Comparison of ENCODE assay signal across 8 cellular contexts in the genomic region with DNA sequence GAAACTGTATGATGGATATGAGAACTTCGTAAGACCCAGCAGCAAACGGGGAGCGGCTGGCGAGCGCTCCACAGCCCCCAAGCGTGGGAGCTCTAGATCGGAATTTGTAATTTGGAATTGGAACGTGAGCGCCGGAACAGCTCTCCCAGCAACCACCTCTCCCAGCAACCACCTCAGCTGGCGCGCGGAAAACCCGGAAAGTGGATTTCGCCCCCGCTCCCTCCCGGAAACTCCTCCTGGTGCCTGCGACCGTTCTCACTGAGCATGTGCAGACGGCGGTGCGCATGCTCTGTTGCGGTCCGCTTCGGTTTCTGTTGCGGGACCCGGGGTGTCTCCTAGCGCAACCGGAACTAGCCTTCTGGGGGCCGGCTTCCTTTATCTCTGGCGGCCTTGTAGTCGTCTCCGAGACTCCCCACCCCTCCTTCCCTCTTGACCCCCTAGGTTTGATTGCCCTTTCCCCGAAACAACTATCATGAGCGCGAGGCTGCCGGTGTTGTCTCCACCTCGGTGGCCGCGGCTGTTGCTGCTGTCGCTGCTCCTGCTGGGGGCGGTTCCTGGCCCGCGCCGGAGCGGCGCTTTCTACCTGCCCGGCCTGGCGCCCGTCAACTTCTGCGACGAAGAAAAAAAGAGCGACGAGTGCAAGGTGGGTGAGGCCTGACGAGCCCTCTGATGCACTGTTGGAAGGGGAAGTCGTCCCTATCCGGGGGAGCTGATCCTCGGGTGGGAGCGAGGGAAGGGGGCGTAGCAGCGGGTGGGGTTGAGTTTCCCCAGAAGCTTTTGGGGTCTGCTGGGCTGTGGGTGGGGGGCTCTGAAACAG. TPM values are rescaled to one million over a fixed set of nuclear protein-coding genes. Genes with fewer than 3 reads are reported as not detected.
A peak's percentile ranks its signal among the peaks of the same experiment; 100 is the strongest.
DNase-seq lines count a peak whose midpoint lies in the region; ATAC-seq, FAIRE-seq and TF ChIP-seq lines count a peak whose summit lies in the region.

Gene TM9SF2, plus strand, starts transcription at position 338 of the 817 bp plus-strand sequence. Its CDS starts 135 bp downstream, at position 473.

- H3K27ac ChIP-seq in kidney (ENCODE audit: low read depth in 2 of 2, low read length in 2 of 2): peak within 1 kb of the TSS; percentile 92 to 93

- intact Hi-C loops in kidney (cut with DNase I): no loop called here

- TF ChIP-seq CTCF in AG10803 (conservative IDR thresholded peaks at IDR 0.05; ENCODE audit: low read length) (no peak), kidney (IDR thresholded peaks at IDR 0.05; ENCODE audit: borderline replicate concordance, extremely low read depth, insufficient read depth) (no peak)

- DNase-seq in AG10803 (ENCODE audit: low read depth) (peak; percentile 97), NCI-H510A (lab: John Stamatoyannopoulos, UW) (peak; percentile 68), cerebellum (ENCODE audit: low spot score) (peak; percentile 90), kidney (peak; percentile 99)
- DNase-seq in activated CD4-positive, alpha-beta T cell treated with anti-CD3 and anti-CD28 coated beads for 1 hour: peak; percentile 92
- peak; percentile 96 for DNase-seq in stimulated activated CD4-positive, alpha-beta T cell treated with anti-CD3 and anti-CD28 coated beads, Interleukin-15, amount 100 ng/mL, for 24 hours

- ATAC-seq in GM19043 (IDR thresholded peaks at IDR 0.05; ENCODE audit: low read depth, unreplicated experiment) (peak; percentile 44), HG03378 (IDR thresholded peaks at IDR 0.05; ENCODE audit: unreplicated experiment) (peak; percentile 29)

- H3K9me3 ChIP-seq in kidney (ENCODE audit: control insufficient read depth in 1 of 2, low read length in 2 of 2): no peaks in the 10 kb centered on the region

- no peaks in the 10 kb centered on the region for H3K36me3 ChIP-seq in kidney (ENCODE audit: control insufficient read depth in 1 of 2, insufficient read depth in 2 of 2, low read length in 2 of 2)

- H3K4me3 ChIP-seq in AG10803 (ENCODE audit: low read length): peak within 1 kb of the TSS; percentile 91
- H3K4me3 ChIP-seq in kidney (ENCODE audit: low read length in 2 of 2): peak within 1 kb of the TSS; percentile 86 to 94

- peak within 1 kb of the TSS; percentile 91 to 95 for H3K9ac ChIP-seq in kidney (ENCODE audit: low read length in 2 of 2)

- FAIRE-seq in kidney (lab: Jason Lieb, UNC): no peak

- peaks cover 7 to 13% of the 10 kb centered on the region in 2 donors for H3K4me1 ChIP-seq in kidney (ENCODE audit: control insufficient read depth in 1 of 2, insufficient read depth in 1 of 2, low read depth in 1 of 2, low read length in 2 of 2)

RNA-seq across cellular contexts. Expression of gene TM9SF2, which starts in this region (rescaled TPM):
- 85.4 TPM for total RNA-seq in cerebellum
- 144 TPM for total RNA-seq in kidney
- 88.3 TPM for polyA plus RNA-seq in kidney (ENCODE audit: insufficient read depth, low read depth, low replicate concordance)

Comparison
In these comparisons a context has a peak if more than half of its experiments do, and no peak if none do; other contexts are left out.
1. Peak in every context shown above with its lines: DNase-seq, ATAC-seq, H3K4me3 ChIP-seq and H3K27ac ChIP-seq.